In the genomic region with DNA sequence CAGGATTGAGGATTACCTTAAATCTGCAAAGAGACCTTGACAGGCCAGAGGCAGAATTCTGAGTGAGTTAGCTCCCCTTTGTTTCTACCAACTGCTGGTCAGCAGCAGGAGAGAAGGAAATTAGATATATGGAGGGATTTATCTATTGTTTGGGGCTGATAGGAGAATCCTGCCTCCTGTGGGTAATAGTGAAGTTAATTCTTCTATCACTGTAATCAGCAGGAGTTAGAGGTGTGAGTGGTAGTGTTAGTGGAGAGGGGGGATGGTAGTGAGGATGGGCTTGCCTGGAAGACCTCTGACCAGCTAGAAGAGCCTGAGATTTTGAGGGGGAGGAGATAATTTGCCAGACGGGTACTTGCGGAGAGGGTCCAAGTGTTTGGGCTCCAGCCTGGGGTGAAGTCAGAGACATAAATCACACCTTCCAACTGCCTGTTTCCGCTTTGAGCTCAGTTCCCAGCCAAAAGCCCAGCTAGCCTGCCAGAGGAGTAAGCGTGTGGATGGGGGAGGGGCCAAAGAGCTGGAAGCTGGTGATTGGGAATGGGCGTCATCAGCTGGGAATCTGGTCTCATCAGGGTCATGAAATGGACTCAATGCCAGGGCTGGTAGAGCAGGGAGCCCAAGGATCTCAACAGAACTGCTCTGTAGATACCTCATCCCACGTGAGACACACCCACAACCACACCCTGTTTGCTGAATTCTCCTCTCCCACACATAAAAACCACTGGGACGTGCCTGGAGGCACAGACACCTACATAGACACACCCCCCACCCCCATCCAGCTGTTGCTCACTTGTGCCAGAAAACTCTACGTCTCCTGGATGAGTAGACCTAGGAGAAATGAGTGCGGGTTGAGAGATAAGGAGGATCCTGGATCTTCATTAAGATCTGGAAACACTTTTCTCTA, we compare ENCODE assay signal across 9 cellular contexts. TPM values are rescaled to one million over a fixed set of nuclear protein-coding genes. Genes with fewer than 3 reads are reported as not detected.
DNase-seq lines count a peak whose midpoint lies in the region; ATAC-seq lines count a peak whose summit lies in the region.
"Had no signal": no experiment of that assay in that cellular context is flagged by ENCODE, and none has a peak within 500 bp of the region (broad histone marks: within the 10 kb centered on the region; RNA-seq: fewer than 3 reads in every experiment).

No MANE protein-coding gene starts in this region.

- H3K9me3 ChIP-seq in iPS-20b (ENCODE audit: insufficient read depth, low read depth, low read length) = no peaks in the 10 kb centered on the region

- H3K4me3 ChIP-seq in iPS-20b (ENCODE audit: low read length) = peak overlapping the region; percentile 46; the same call in 1 of the 2 replicates

- H3K4me3 Mint-ChIP-seq in activated T-helper 17 cell treated with anti-CD3 and anti-CD28 coated beads, Interleukin-2, amount 50 U/mL, for 72 hours = peak overlapping the region; percentile 86
- H3K4me3 Mint-ChIP-seq in stimulated activated naive CD8-positive, alpha-beta T cell treated with anti-CD3 and anti-CD28 coated beads, Interleukin-15, amount 100 ng/mL, for 72 hours = peak overlapping the region in 1 of 2 donors; percentile 29

- H3K36me3 Mint-ChIP-seq in activated T-helper 17 cell treated with anti-CD3 and anti-CD28 coated beads, Interleukin-2, amount 50 U/mL, for 72 hours (ENCODE audit: low read depth) = no peaks in the 10 kb centered on the region

- peaks cover 18% of the 10 kb centered on the region for H3K4me1 ChIP-seq in iPS-20b (ENCODE audit: insufficient read depth, low read length)

- no peak overlapping the region for H3K27ac ChIP-seq in iPS-20b (ENCODE audit: low read length)
- H3K27ac ChIP-seq: 22Rv1 had no signal

- peak overlapping the region; percentile 91 for H3K27ac Mint-ChIP-seq in activated T-helper 17 cell treated with anti-CD3 and anti-CD28 coated beads, Interleukin-2, amount 50 U/mL, for 72 hours
- H3K27ac Mint-ChIP-seq in stimulated activated naive CD8-positive, alpha-beta T cell treated with anti-CD3 and anti-CD28 coated beads, Interleukin-15, amount 100 ng/mL, for 72 hours = peak overlapping the region in 1 of 2 donors; percentile 7

- H3K36me3 ChIP-seq in iPS-20b (ENCODE audit: insufficient read depth, low read depth, low read length) = no peaks in the 10 kb centered on the region

- DNase-seq in DMS 273 (lab: John Stamatoyannopoulos, UW; ENCODE audit: unreplicated experiment) (peak; percentile 34), DMS 273 treated with DMSO at 0.1 percent for 48 hours (lab: John Stamatoyannopoulos, UW) (no peak), COR-L47 (lab: John Stamatoyannopoulos, UW) (no peak), HT-29 (ENCODE audit: low spot score) (no peak)
- no peak for DNase-seq in stimulated activated naive CD8-positive, alpha-beta T cell treated with anti-CD3 and anti-CD28 coated beads, Interleukin-15, amount 100 ng/mL, for 72 hours

- no peaks in the 10 kb centered on the region for H3K9me3 Mint-ChIP-seq in activated T-helper 17 cell treated with anti-CD3 and anti-CD28 coated beads, Interleukin-2, amount 50 U/mL, for 72 hours
- H3K9me3 Mint-ChIP-seq in stimulated activated naive CD8-positive, alpha-beta T cell treated with anti-CD3 and anti-CD28 coated beads, Interleukin-15, amount 100 ng/mL, for 72 hours = no peaks in the 10 kb centered on the region

- peaks cover 4% of the 10 kb centered on the region for H3K27me3 Mint-ChIP-seq in activated T-helper 17 cell treated with anti-CD3 and anti-CD28 coated beads, Interleukin-2, amount 50 U/mL, for 72 hours
- H3K27me3 Mint-ChIP-seq in stimulated activated naive CD8-positive, alpha-beta T cell treated with anti-CD3 and anti-CD28 coated beads, Interleukin-15, amount 100 ng/mL, for 72 hours = no peaks in the 10 kb centered on the region

- H3K4me1 Mint-ChIP-seq in activated T-helper 17 cell treated with anti-CD3 and anti-CD28 coated beads, Interleukin-2, amount 50 U/mL, for 72 hours = peaks cover 37% of the 10 kb centered on the region
- H3K4me1 Mint-ChIP-seq in stimulated activated naive CD8-positive, alpha-beta T cell treated with anti-CD3 and anti-CD28 coated beads, Interleukin-15, amount 100 ng/mL, for 72 hours = peaks cover 42% of the 10 kb centered on the region

- H3K27me3 ChIP-seq in iPS-20b (ENCODE audit: insufficient read depth, low read length) = peaks cover 72% of the 10 kb centered on the region

- ATAC-seq in activated T-helper 17 cell treated with anti-CD3 and anti-CD28 coated beads, Interleukin-2, amount 50 U/mL, for 72 hours (replicated peaks) = peak; percentile 74
- peak; percentile 30 for ATAC-seq in stimulated activated naive CD8-positive, alpha-beta T cell treated with anti-CD3 and anti-CD28 coated beads, Interleukin-15, amount 100 ng/mL, for 72 hours
- no peak for ATAC-seq in HG02884 (IDR thresholded peaks at IDR 0.05; ENCODE audit: unreplicated experiment)

- no peak overlapping the region for H3K9ac ChIP-seq in iPS-20b (ENCODE audit: low read depth, low read length)

RNA-seq across cellular contexts. Expression of a gene that starts 13.1 kb away (rescaled TPM):
- total RNA-seq in activated T-helper 17 cell treated with anti-CD3 and anti-CD28 coated beads, Interleukin-2, amount 50 U/mL, for 72 hours = 100 to 1,000 TPM in 1 of 2 donors, 10 to 100 TPM in 1; 29.9 to 211 TPM
- total RNA-seq in HT-29 (2014; rRNA removed; shearing (Covaris generic)) = not detected in 2 replicates

RNA-seq across cellular contexts. Expression of a gene that starts 41.2 kb away (rescaled TPM):
- 10 to 100 TPM; 16.4 to 21.2 TPM for total RNA-seq in activated T-helper 17 cell treated with anti-CD3 and anti-CD28 coated beads, Interleukin-2, amount 50 U/mL, for 72 hours
- not detected in 2 replicates for total RNA-seq in HT-29 (2014; rRNA removed; shearing (Covaris generic))

RNA-seq across cellular contexts. Expression of a gene that starts 47.6 kb away (rescaled TPM):
- total RNA-seq in activated T-helper 17 cell treated with anti-CD3 and anti-CD28 coated beads, Interleukin-2, amount 50 U/mL, for 72 hours = 1 to 10 TPM in 1 of 2 donors, under 1 TPM in 1; 0.48 to 2.6 TPM
- 0.10 and 1.3 TPM in 2 replicates for total RNA-seq in HT-29 (2014; rRNA removed; shearing (Covaris generic))

Comparison
In these comparisons a context has a peak if more than half of its experiments do, and no peak if none do; other contexts are left out.
1. RNA of a gene that starts 13.1 kb away (total RNA-seq): 29.9 to 211 TPM in activated T-helper 17 cell treated with anti-CD3 and anti-CD28 coated beads, Interleukin-2, amount 50 U/mL, for 72 hours; not detected in HT-29; every median in the first group is over 10 times any median in the second.
2. RNA of a gene that starts 41.2 kb away (total RNA-seq): 16.4 to 21.2 TPM in activated T-helper 17 cell treated with anti-CD3 and anti-CD28 coated beads, Interleukin-2, amount 50 U/mL, for 72 hours; not detected in HT-29; every median in the first group is over 10 times any median in the second.